Comparison of ENCODE assay signal across 8 cellular contexts in the genomic region with DNA sequence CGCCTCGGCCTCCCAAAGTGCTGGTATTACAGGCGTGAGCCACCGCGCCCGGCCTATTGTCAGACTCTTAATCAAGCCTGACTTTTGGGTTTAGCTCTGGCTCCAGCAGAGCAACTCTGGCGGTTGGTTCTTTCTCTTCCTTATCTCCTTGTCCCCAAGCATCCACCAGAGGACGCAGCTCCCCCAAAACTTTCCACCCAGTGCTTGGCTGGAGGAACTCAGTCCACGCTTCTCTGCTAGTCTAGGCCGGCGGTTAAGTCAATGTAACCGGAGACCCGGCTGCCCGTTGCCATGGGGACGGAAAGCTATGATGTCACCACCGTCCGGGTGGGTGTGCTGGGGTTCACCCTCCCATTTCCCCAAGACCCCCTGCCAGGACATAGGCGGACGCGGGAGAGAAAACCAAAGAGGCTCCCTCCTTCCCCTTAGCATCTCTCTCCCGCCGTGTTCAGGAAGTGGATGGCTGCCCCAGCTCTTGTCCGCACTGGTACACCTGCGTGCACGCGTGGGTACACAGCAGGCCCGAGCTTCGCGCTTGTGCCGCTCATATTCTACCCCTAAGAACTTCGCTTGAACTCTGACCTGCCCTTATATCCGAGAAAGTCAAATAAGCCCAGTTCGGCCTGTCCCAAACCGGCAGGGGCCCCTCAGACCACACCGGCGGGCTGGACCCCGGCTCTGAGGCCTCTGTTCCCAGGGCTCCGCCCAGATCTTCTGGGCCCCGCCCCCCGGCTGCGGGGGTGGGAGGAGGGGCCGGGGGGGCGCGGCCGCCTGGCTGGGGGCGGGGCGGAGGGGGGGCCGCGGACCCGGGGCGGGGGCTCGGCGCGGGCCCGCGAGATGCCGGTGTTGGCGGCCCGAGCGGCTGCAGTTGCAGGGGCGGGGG. TPM values are rescaled to one million over a fixed set of nuclear protein-coding genes. Genes with fewer than 3 reads are reported as not detected.
DNase-seq lines count a peak whose midpoint lies in the region; ATAC-seq and TF ChIP-seq lines count a peak whose summit lies in the region.

Gene RND2 (plus strand): TSS at position 825 of the 883 bp plus-strand sequence. CDS start 117 bp downstream, outside the sequence.

- peak within 1 kb of the TSS; percentile 74 for H3K4me3 ChIP-seq in osteoblast (ENCODE audit: insufficient read depth, low read length)
- peak within 1 kb of the TSS; percentile 48 for H3K4me3 ChIP-seq in suprapubic skin

- TF ChIP-seq POLR2A in suprapubic skin (IDR thresholded peaks at IDR 0.05): no peak

- peaks cover 17% of the 10 kb centered on the region for H3K4me1 ChIP-seq in osteoblast (ENCODE audit: insufficient read depth, low read length)
- peaks cover 38% of the 10 kb centered on the region for H3K4me1 ChIP-seq in suprapubic skin

- H3K79me2 ChIP-seq in osteoblast (ENCODE audit: insufficient read depth, low read length): peaks cover 26% of the 10 kb centered on the region

- H3K9me3 ChIP-seq in osteoblast (ENCODE audit: low read depth, low read length) (no peaks in the 10 kb centered on the region), suprapubic skin (no peaks in the 10 kb centered on the region)

- WGBS in suprapubic skin: under 1% methylated on average over 40 of the region's 61 CpGs

- ATAC-seq in GM18907 (IDR thresholded peaks at IDR 0.05; ENCODE audit: unreplicated experiment) (peak; percentile 43), Right ventricle myocardium superior (ENCODE audit: poor library complexity) (peak; percentile 71)

- DNase-seq in A172 (ENCODE audit: low spot score) (peak; percentile 59), NCI-H1417 (lab: John Stamatoyannopoulos, UW) (peak; percentile 89 to 96 (median 93)), SW 1271 (lab: John Stamatoyannopoulos, UW) (peak; percentile 77 to 87), Right ventricle myocardium superior (peak; percentile 90), osteoblast (ENCODE audit: insufficient read length, low spot score, missing footprints) (peak; percentile 100), suprapubic skin (ENCODE audit: low spot score in 2 of 2) (peak; percentile 93 to 94)
- DNase-seq in activated naive CD8-positive, alpha-beta T cell treated with anti-CD3 and anti-CD28 coated beads, Interleukin-2, amount 50 U/mL, for 16 hours (ENCODE audit: low read depth, low spot score): peak; percentile 63

- H3K27ac ChIP-seq in osteoblast (ENCODE audit: low read depth, low read length) (peak within 1 kb of the TSS; percentile 63), suprapubic skin (peak within 1 kb of the TSS; percentile 49)

- H2AFZ ChIP-seq in osteoblast (ENCODE audit: low read length): peak within 1 kb of the TSS; percentile 96

- H4K20me1 ChIP-seq in osteoblast (ENCODE audit: insufficient read depth, low read length): peaks cover 5% of the 10 kb centered on the region

- intact Hi-C loops in Right ventricle myocardium superior (cut with DNase I): loop anchor here (10.0 kb wide), 1 partner anchor 100 kb away; the partner anchor contains the start of gene BRCA1

- H3K4me2 ChIP-seq in osteoblast (ENCODE audit: insufficient read depth, low read length): peak within 1 kb of the TSS; percentile 93

- TF ChIP-seq CTCF in osteoblast (IDR thresholded peaks at IDR 0.05; ENCODE audit: extremely low read depth, low read depth, low read length) (peak; percentile 91), suprapubic skin (IDR thresholded peaks at IDR 0.05) (peak; percentile 66 to 70)

- H3K36me3 ChIP-seq in osteoblast (ENCODE audit: insufficient read depth, low read length) (peaks cover 4% of the 10 kb centered on the region), suprapubic skin (no peaks in the 10 kb centered on the region)

- TF ChIP-seq EP300 in suprapubic skin (IDR thresholded peaks at IDR 0.05): no peak

- no peaks in the 10 kb centered on the region for H3K27me3 ChIP-seq in osteoblast (ENCODE audit: insufficient read depth, low read length)
- H3K27me3 ChIP-seq in suprapubic skin: no peaks in the 10 kb centered on the region

RNA-seq across cellular contexts. Expression of gene RND2, which starts in this region (rescaled TPM):
- 0.05 TPM in 1 of 2 replicates, not detected in the other for total RNA-seq in A172 (2014; rRNA removed; shearing (Covaris generic))
- 0.65 TPM for total RNA-seq in Right ventricle myocardium superior
- 0.29 and 0.36 TPM in 2 replicates for total RNA-seq in osteoblast
- total RNA-seq in suprapubic skin: 1 to 10 TPM in 3 of 4 donors, under 1 TPM in 1; 0.79 to 2.1 (median 1.8) TPM

Comparison
In these comparisons a context has a peak if more than half of its experiments do, and no peak if none do; other contexts are left out.
1. Peak in every context shown above with its lines: DNase-seq, ATAC-seq, H3K4me3 ChIP-seq and H3K27ac ChIP-seq.
2. Peak in DNase-seq in A172; RNA of the gene not detected or under 1 TPM.
3. Peak in DNase-seq and ATAC-seq in Right ventricle myocardium superior; RNA of the gene not detected or under 1 TPM.
4. Peak in DNase-seq, H3K4me3 ChIP-seq, H3K27ac ChIP-seq and H3K4me2 ChIP-seq in osteoblast; RNA of the gene not detected or under 1 TPM.